In genomic region chr7:23175820-23176385, GRCh38 we compare ENCODE assay signal across 20 cellular contexts. TPM values are rescaled to one million over a fixed set of nuclear protein-coding genes. Genes with fewer than 3 reads are reported as not detected.
A peak's percentile ranks its signal among the peaks of the same experiment; 100 is the strongest.
DNase-seq lines count a peak whose midpoint lies in the region; ATAC-seq and TF ChIP-seq lines count a peak whose summit lies in the region.
"Had no signal": no experiment of that assay in that cellular context is flagged by ENCODE, and none has a peak within 500 bp of the region (broad histone marks: within the 10 kb centered on the region; RNA-seq: fewer than 3 reads in every experiment).

No MANE protein-coding gene starts in this region.

- peak overlapping the region; percentile 20; the same call in 1 of the 2 replicates for H3K27ac Mint-ChIP-seq in WTC11
- H3K27ac Mint-ChIP-seq: CD8-positive, alpha-beta T cell had no signal

- POLR2A ChIA-PET in WTC11 (lab: Charles Lee) = interaction anchor here (0.6 kb wide), 1 partner anchor 615 kb away, joined by 4 read pairs; no protein-coding TSS in a partner anchor

- H3K27me3 Mint-ChIP-seq in WTC11 (ENCODE audit: low read depth) = no peaks in the 10 kb centered on the region; the same call in 1 of the 2 replicates

- CTCF ChIA-PET in WTC11 (lab: Charles Lee) = interaction anchor here (0.6 to 1.3 kb wide), 2 partner anchors 90 to 97 kb away, joined by 4 to 5 read pairs; no protein-coding TSS in a partner anchor

- no peak for TF ChIP-seq RAD21 in Ishikawa (IDR thresholded peaks at IDR 0.05; ENCODE audit: low read depth)

- no peak overlapping the region for H3K4me3 Mint-ChIP-seq in WTC11
- H3K4me3 Mint-ChIP-seq: CD8-positive, alpha-beta T cell had no signal

- DNase-seq in CD1c-positive myeloid dendritic cell (ENCODE audit: extremely low spot score) (peak; percentile 41), NOMO-1 treated with DMSO at 0.1 percent for 48 hours (lab: John Stamatoyannopoulos, UW; ENCODE audit: unreplicated experiment) (peak; percentile 87), WTC11 (ENCODE audit: low spot score) (no peak), NCI-H748 (lab: John Stamatoyannopoulos, UW; ENCODE audit: unreplicated experiment) (no peak), NCI-H2029 (lab: John Stamatoyannopoulos, UW) (no peak)
- DNase-seq: BE2C; CD8-positive, alpha-beta T cell; DND-41; GM23248; MG63; NCI-H1417 treated with DMSO at 0.1 percent for 48 hours; NCI-H1930; NCI-H2171; NCI-H446 treated with DMSO at 0.1 percent for 48 hours; NCI-H748 treated with DMSO at 0.1 percent for 48 hours; Peyer's patch; SHP77; SW 1271 had no signal

- peaks cover 2% of the 10 kb centered on the region; the same call in 1 of the 2 replicates for H3K4me1 Mint-ChIP-seq in WTC11

- TF ChIP-seq CTCF in WTC11 (IDR thresholded peaks at IDR 0.05) = no peak

- no peaks in the 10 kb centered on the region for H3K9me3 Mint-ChIP-seq in WTC11
- H3K9me3 Mint-ChIP-seq: CD8-positive, alpha-beta T cell had no signal

- no peak for ATAC-seq in WTC11
- ATAC-seq in HG02642 (IDR thresholded peaks at IDR 0.05; ENCODE audit: poor library complexity, unreplicated experiment) = no peak
- ATAC-seq: CD8-positive, alpha-beta T cell had no signal

- TF ChIP-seq EP300 in Ishikawa (IDR thresholded peaks at IDR 0.05; ENCODE audit: borderline replicate concordance) = no peak

- H3K36me3 Mint-ChIP-seq in WTC11 = peaks cover 7% of the 10 kb centered on the region

TF ChIP-seq in Ishikawa, 13 proteins besides CTCF, POLR2A, EP300 and RAD21:
- TF ChIP-seq, protein P1, sequence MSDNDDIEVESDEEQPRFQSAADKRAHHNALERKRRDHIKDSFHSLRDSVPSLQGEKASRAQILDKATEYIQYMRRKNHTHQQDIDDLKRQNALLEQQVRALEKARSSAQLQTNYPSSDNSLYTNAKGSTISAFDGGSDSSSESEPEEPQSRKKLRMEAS (IDR thresholded peaks at IDR 0.05) = no peak
- peak; percentile 18; the same call in 1 of the 2 replicates for TF ChIP-seq CEBPB (IDR thresholded peaks at IDR 0.05)

TF ChIP-seq in WTC11, 78 proteins besides CTCF, POLR2A, EP300 and RAD21:
- TF ChIP-seq GTF2I (CRISPR knock-in tag; conservative IDR thresholded peaks at IDR 0.05) (no peak), MXD4 (CRISPR knock-in tag; IDR thresholded peaks at IDR 0.05; ENCODE audit: borderline replicate concordance) (no peak)
TF ChIP-seq in WTC11: peak in this region for 0.

RNA-seq across cellular contexts. Expression of gene NUP42, which starts 5.9 kb away (rescaled TPM):
- 31.8 to 40.8 TPM (median 34.4 TPM) in 3 replicates for total RNA-seq in WTC11 (2021)

Comparison
In these comparisons a context has a peak if more than half of its experiments do, and no peak if none do; other contexts are left out.
1. DNase-seq: peak in CD1c-positive myeloid dendritic cell (single experiment) and NOMO-1 treated with DMSO at 0.1 percent for 48 hours (single experiment); none in WTC11 (single experiment), NCI-H748 (single experiment) and NCI-H2029 (single experiment).